ENCODE assay signal across 8 cellular contexts in the genomic region with DNA sequence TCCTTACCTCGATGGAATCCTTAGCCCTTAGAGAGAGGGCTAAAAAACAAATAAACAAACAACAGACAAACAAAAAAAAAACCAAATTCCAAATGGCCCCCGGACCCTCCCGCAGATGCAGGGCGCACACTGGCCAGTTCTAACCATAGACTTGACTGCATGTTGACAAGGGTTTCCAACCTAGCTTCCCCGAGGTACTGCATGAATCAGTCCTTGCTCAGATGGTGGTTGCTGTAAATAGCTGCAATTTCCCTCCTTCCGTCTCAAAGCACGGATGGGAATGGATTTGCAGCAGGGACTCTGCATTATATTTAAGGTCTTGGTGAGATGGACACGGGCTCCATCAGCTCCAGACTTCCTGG.
DNase-seq lines count a peak whose midpoint lies in the region; ATAC-seq and TF ChIP-seq lines count a peak whose summit lies in the region.

No MANE protein-coding gene starts in this region.

- H3K27ac ChIP-seq in KMS-11: no peak overlapping the region
- H3K27ac ChIP-seq in right atrium auricular region: no peak overlapping the region

- no peaks in the 10 kb centered on the region for H3K79me2 ChIP-seq in KMS-11 (ENCODE audit: insufficient read depth, low read depth)

- H3K4me2 ChIP-seq in KMS-11: peak overlapping the region; percentile 76

- H3K4me1 Mint-ChIP-seq in activated naive CD8-positive, alpha-beta T cell (ENCODE audit: low read depth): peaks cover 14% of the 10 kb centered on the region

- no peak for TF ChIP-seq CTCF in KMS-11 (conservative IDR thresholded peaks at IDR 0.05; ENCODE audit: low read depth, low read length)
- TF ChIP-seq CTCF in right atrium auricular region (IDR thresholded peaks at IDR 0.05): no peak

- H3K9me3 ChIP-seq in right atrium auricular region: no peaks in the 10 kb centered on the region

- H3K4me1 ChIP-seq in KMS-11 (ENCODE audit: low read depth, poor library complexity, severe bottlenecking) (peaks cover 3% of the 10 kb centered on the region), right atrium auricular region (peaks cover 0 to 11% of the 10 kb centered on the region in 2 donors)

- peaks cover 3% of the 10 kb centered on the region for H3K27me3 Mint-ChIP-seq in activated naive CD8-positive, alpha-beta T cell

- peak overlapping the region; percentile 89 for H2AFZ ChIP-seq in KMS-11 (ENCODE audit: low read depth)

- DNase-seq in right atrium auricular region (ENCODE audit: low spot score) (no peak), pons (ENCODE audit: low spot score) (peak; percentile 48), NCI-H187 (lab: John Stamatoyannopoulos, UW) (no peak)
- DNase-seq in activated CD8-positive, alpha-beta memory T cell treated with anti-CD3 and anti-CD28 coated beads for 24 hours: no peak

- no peaks in the 10 kb centered on the region for H4K20me1 ChIP-seq in KMS-11 (ENCODE audit: insufficient read depth)

- peak overlapping the region; percentile 30; the same call in 1 of the 2 replicates for H3K9ac ChIP-seq in KMS-11

- H3K4me3 ChIP-seq in GM08714 (ENCODE audit: low read length): peak overlapping the region; percentile 66; the same call in 1 of the 2 replicates
- peak overlapping the region; percentile 66 for H3K4me3 ChIP-seq in KMS-11 (IDR thresholded peaks at IDR 0.05; ENCODE audit: insufficient read depth, low read depth, low read length)
- peak overlapping the region; percentile 44 to 61 for H3K4me3 ChIP-seq in right atrium auricular region

- peak overlapping the region; percentile 92 for H3K4me3 Mint-ChIP-seq in activated naive CD8-positive, alpha-beta T cell

- ATAC-seq in GM21529 (IDR thresholded peaks at IDR 0.05; ENCODE audit: unreplicated experiment): peak; percentile 32

- H3K27ac Mint-ChIP-seq in activated naive CD8-positive, alpha-beta T cell: peak overlapping the region; percentile 80

- no peaks in the 10 kb centered on the region for H3K36me3 Mint-ChIP-seq in activated naive CD8-positive, alpha-beta T cell

- no peaks in the 10 kb centered on the region for H3K27me3 ChIP-seq in KMS-11 (ENCODE audit: insufficient read depth, low read depth)
- no peaks in the 10 kb centered on the region for H3K27me3 ChIP-seq in right atrium auricular region

- H3K36me3 ChIP-seq in KMS-11 (ENCODE audit: insufficient read depth) (no peaks in the 10 kb centered on the region), right atrium auricular region (no peaks in the 10 kb centered on the region)

- no peaks in the 10 kb centered on the region for H3K9me3 Mint-ChIP-seq in activated naive CD8-positive, alpha-beta T cell (ENCODE audit: low read depth)
